25 cellular contexts compared by ENCODE assay signal in the genomic region with DNA sequence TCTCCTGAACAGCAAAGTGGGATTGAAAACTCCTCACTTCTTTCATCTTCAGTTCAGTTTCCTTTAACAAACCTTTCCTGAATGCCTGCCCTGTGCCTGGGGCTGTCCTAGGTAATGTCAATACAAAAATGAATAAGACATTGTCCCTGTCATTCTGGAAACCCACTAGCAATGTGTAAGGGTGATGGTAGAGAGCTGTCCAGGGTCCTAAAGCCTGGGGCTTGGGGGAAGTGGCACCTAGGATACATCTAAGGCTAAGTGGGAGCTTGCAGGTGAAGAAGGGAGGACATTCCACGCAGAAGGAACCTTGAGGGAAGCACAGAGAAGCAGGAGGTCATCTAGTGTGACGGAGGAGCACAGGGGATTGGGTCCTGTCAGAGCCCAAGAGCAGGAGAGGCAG.
DNase-seq lines count a peak whose midpoint lies in the region; ATAC-seq and TF ChIP-seq lines count a peak whose summit lies in the region.
"Had no signal": no experiment of that assay in that cellular context is flagged by ENCODE, and none has a peak within 500 bp of the region (broad histone marks: within the 10 kb centered on the region; RNA-seq: fewer than 3 reads in every experiment).

No MANE protein-coding gene starts in this region.

- no peak overlapping the region for H3K14ac ChIP-seq in neuronal stem cell (ENCODE audit: low read length)

- intact Hi-C loops in sciatic nerve (cut with DNase I): no loop called here

- no peaks in the 10 kb centered on the region for H3K36me3 ChIP-seq in endodermal cell (ENCODE audit: control insufficient read depth, insufficient read depth, low read length)
- H3K36me3 ChIP-seq in neuronal stem cell (replicated peaks in 1 of 2; ENCODE audit: control insufficient read depth in 2 of 2, insufficient read depth in 2 of 2, low read length in 2 of 2): no peaks in the 10 kb centered on the region
- H3K36me3 ChIP-seq: gastrocnemius medialis, left lung, right atrium auricular region, thyroid gland, WERI-Rb-1 had no signal

- H3K4me1 ChIP-seq in endodermal cell (ENCODE audit: control insufficient read depth, insufficient read depth, low read length) (no peaks in the 10 kb centered on the region), neuronal stem cell (ENCODE audit: control insufficient read depth in 2 of 2, insufficient read depth in 1 of 2, low read depth in 1 of 2, low read length in 2 of 2) (peaks cover 0 to 3% of the 10 kb centered on the region in 2 donors)
- H3K4me1 ChIP-seq: gastrocnemius medialis, left lung, right atrium auricular region, thyroid gland had no signal

- H2AK5ac ChIP-seq in neuronal stem cell (ENCODE audit: low read depth, low read length): no peak overlapping the region

- H3K9ac ChIP-seq in endodermal cell (ENCODE audit: extremely low read depth, low read length, poor library complexity, severe bottlenecking) (no peak overlapping the region), neuronal stem cell (ENCODE audit: low read depth, low read length, poor library complexity) (no peak overlapping the region)

- no peak overlapping the region for H2BK15ac ChIP-seq in neuronal stem cell (ENCODE audit: low read length)

- H4K8ac ChIP-seq in neuronal stem cell (ENCODE audit: low read depth, low read length): no peak overlapping the region

- H3K9me3 ChIP-seq in endodermal cell (ENCODE audit: control insufficient read depth, low read length) (no peaks in the 10 kb centered on the region), neuronal stem cell (replicated peaks in 1 of 2; ENCODE audit: control insufficient read depth in 2 of 2, insufficient read depth in 1 of 2, low read depth in 1 of 2, low read length in 2 of 2) (no peaks in the 10 kb centered on the region)
- H3K9me3 ChIP-seq: gastrocnemius medialis, mucosa of descending colon, right atrium auricular region, thyroid gland had no signal

- H2BK5ac ChIP-seq in neuronal stem cell (ENCODE audit: low read length): no peak overlapping the region

- H3K27me3 Mint-ChIP-seq in endodermal cell (ENCODE audit: insufficient read depth): no peaks in the 10 kb centered on the region
- H3K27me3 Mint-ChIP-seq: activated CD4-positive, alpha-beta memory T cell treated with anti-CD3 and anti-CD28 coated beads for 36 hours; activated T-cell treated with anti-CD3 and anti-CD28 coated beads, Interleukin-2, amount 50 U/mL, for 24 hours; stimulated activated naive B cell treated with anti-CD40 and anti-IgM and Interleukin-4, amounts not matched to agents 10 μg/mL and 1 μg/mL and 100 μg/mL, for 72 hours had no signal

- no peak overlapping the region for H3K27ac ChIP-seq in endodermal cell (ENCODE audit: low read depth, low read length)
- no peak overlapping the region for H3K27ac ChIP-seq in neuronal stem cell (replicated peaks; ENCODE audit: low read length)
- H3K27ac ChIP-seq: dorsolateral prefrontal cortex, gastrocnemius medialis, left lung, right atrium auricular region, thyroid gland, WERI-Rb-1 had no signal

- H2BK12ac ChIP-seq in neuronal stem cell (ENCODE audit: low read length): no peak overlapping the region

- 50 to 54% methylated on average over 2 of the region's 2 CpGs for WGBS in endodermal cell (ENCODE audit: insufficient coverage in 1 of 2, insufficient read length in 1 of 2), 2 experiments
- no CpG with 5 or more reads among the region's 2 CpGs for WGBS in neuronal stem cell (ENCODE audit: extremely low coverage in 2 of 2, insufficient read length in 2 of 2, insufficient replicate concordance in 1 of 2), 2 donors

- H3K27me3 ChIP-seq in endodermal cell (ENCODE audit: control insufficient read depth, insufficient read depth, low read length, poor library complexity, severe bottlenecking): peaks cover 6% of the 10 kb centered on the region
- H3K27me3 ChIP-seq in neuronal stem cell (ENCODE audit: control insufficient read depth in 3 of 3, insufficient read depth in 3 of 3, low read depth in 1 of 3, low read length in 3 of 3): no peaks in the 10 kb centered on the region
- H3K27me3 ChIP-seq: gastrocnemius medialis, left lung, right atrium auricular region, thyroid gland had no signal

- H3K36me3 Mint-ChIP-seq in endodermal cell (ENCODE audit: low read depth): no peaks in the 10 kb centered on the region
- H3K36me3 Mint-ChIP-seq: activated CD4-positive, alpha-beta memory T cell treated with anti-CD3 and anti-CD28 coated beads for 36 hours; stimulated activated naive B cell treated with anti-CD40 and anti-IgM and Interleukin-4, amounts not matched to agents 10 μg/mL and 1 μg/mL and 100 μg/mL, for 72 hours had no signal

- peak; percentile 9 for DNase-seq in ELR (ENCODE audit: low read depth)
- DNase-seq in NAMALWA (ENCODE audit: low spot score): peak; percentile 9
- peak; percentile 82 for DNase-seq in endodermal cell
- DNase-seq in neuronal stem cell (ENCODE audit: low spot score): peak; percentile 21
- DNase-seq in AG08396 (ENCODE audit: low spot score): no peak
- DNase-seq in NCI-H1092 treated with DMSO at 0.1 percent for 48 hours (lab: John Stamatoyannopoulos, UW): no peak
- DNase-seq in stimulated activated CD4-positive, alpha-beta T cell treated with anti-CD3 and anti-CD28 coated beads, Interleukin-2, amount 100 ng/mL, for 48 hours: no peak
- DNase-seq in sciatic nerve (ENCODE audit: low spot score): no peak
- DNase-seq: activated CD4-positive, alpha-beta memory T cell treated with anti-CD3 and anti-CD28 coated beads for 36 hours; activated naive CD4-positive, alpha-beta T cell treated with anti-CD3 and anti-CD28 coated beads for 36 hours; activated T-cell treated with anti-CD3 and anti-CD28 coated beads, Interleukin-2, amount 50 U/mL, for 24 hours; caudate nucleus; DMS79 treated with DMSO at 0.1 percent for 48 hours; dorsolateral prefrontal cortex; erythroblast; gastrocnemius medialis; left lung; mucosa of descending colon; NCI-H2029 treated with DMSO at 0.1 percent for 48 hours; NCI-H510A; SHP77; stimulated activated naive B cell treated with anti-CD40 and anti-IgM and Interleukin-4, amounts not matched to agents 10 μg/mL and 1 μg/mL and 100 μg/mL, for 72 hours; thyroid gland; WERI-Rb-1 had no signal

- no peak overlapping the region for H3K23ac ChIP-seq in neuronal stem cell (ENCODE audit: low read depth, low read length, poor library complexity)

- H3K27ac Mint-ChIP-seq in endodermal cell: no peak overlapping the region
- H3K27ac Mint-ChIP-seq: activated CD4-positive, alpha-beta memory T cell treated with anti-CD3 and anti-CD28 coated beads for 36 hours; activated naive CD4-positive, alpha-beta T cell treated with anti-CD3 and anti-CD28 coated beads for 36 hours; activated T-cell treated with anti-CD3 and anti-CD28 coated beads, Interleukin-2, amount 50 U/mL, for 24 hours; stimulated activated naive B cell treated with anti-CD40 and anti-IgM and Interleukin-4, amounts not matched to agents 10 μg/mL and 1 μg/mL and 100 μg/mL, for 72 hours had no signal

- no peak overlapping the region for H3K4me3 ChIP-seq in endodermal cell (ENCODE audit: low read length)
- no peak overlapping the region for H3K4me3 ChIP-seq in neuronal stem cell (ENCODE audit: low read length in 2 of 2)
- H3K4me3 ChIP-seq: dorsolateral prefrontal cortex, gastrocnemius medialis, left lung, mucosa of descending colon, right atrium auricular region, thyroid gland had no signal

- no peak for ATAC-seq in sciatic nerve
- ATAC-seq: gastrocnemius medialis; left lung; mucosa of descending colon; stimulated activated naive B cell treated with anti-CD40 and anti-IgM and Interleukin-4, amounts not matched to agents 10 μg/mL and 1 μg/mL and 100 μg/mL, for 72 hours had no signal

- no peaks in the 10 kb centered on the region for H3K79me1 ChIP-seq in neuronal stem cell (ENCODE audit: low read depth, low read length)

- H2BK120ac ChIP-seq in neuronal stem cell (ENCODE audit: low read depth, low read length): no peak overlapping the region

- no peak overlapping the region for H3K4ac ChIP-seq in neuronal stem cell (ENCODE audit: low read length)

- no peak overlapping the region for H3K4me3 Mint-ChIP-seq in endodermal cell
- H3K4me3 Mint-ChIP-seq: activated CD4-positive, alpha-beta memory T cell treated with anti-CD3 and anti-CD28 coated beads for 36 hours; activated naive CD4-positive, alpha-beta T cell treated with anti-CD3 and anti-CD28 coated beads for 36 hours; activated T-cell treated with anti-CD3 and anti-CD28 coated beads, Interleukin-2, amount 50 U/mL, for 24 hours; stimulated activated naive B cell treated with anti-CD40 and anti-IgM and Interleukin-4, amounts not matched to agents 10 μg/mL and 1 μg/mL and 100 μg/mL, for 72 hours had no signal

- no peaks in the 10 kb centered on the region for H3K4me1 Mint-ChIP-seq in endodermal cell
- H3K4me1 Mint-ChIP-seq: stimulated activated naive B cell treated with anti-CD40 and anti-IgM and Interleukin-4, amounts not matched to agents 10 μg/mL and 1 μg/mL and 100 μg/mL, for 72 hours had no signal

- no peak overlapping the region for H3K18ac ChIP-seq in neuronal stem cell (ENCODE audit: low read length)

- no peak overlapping the region for H2AFZ ChIP-seq in neuronal stem cell (ENCODE audit: low read length)

- H4K91ac ChIP-seq in neuronal stem cell (ENCODE audit: low read depth, low read length, poor library complexity): no peak overlapping the region

- no peak overlapping the region for H3K4me2 ChIP-seq in neuronal stem cell (ENCODE audit: insufficient read depth, low read length, poor library complexity, severe bottlenecking)

- TF ChIP-seq CTCF in endodermal cell (conservative IDR thresholded peaks at IDR 0.05): no peak

- H3K9me3 Mint-ChIP-seq in endodermal cell: no peaks in the 10 kb centered on the region
- H3K9me3 Mint-ChIP-seq: activated CD4-positive, alpha-beta memory T cell treated with anti-CD3 and anti-CD28 coated beads for 36 hours; activated naive CD4-positive, alpha-beta T cell treated with anti-CD3 and anti-CD28 coated beads for 36 hours; activated T-cell treated with anti-CD3 and anti-CD28 coated beads, Interleukin-2, amount 50 U/mL, for 24 hours; stimulated activated naive B cell treated with anti-CD40 and anti-IgM and Interleukin-4, amounts not matched to agents 10 μg/mL and 1 μg/mL and 100 μg/mL, for 72 hours had no signal

Comparison
In these comparisons a context has a peak if more than half of its experiments do, and no peak if none do; other contexts are left out.
1. DNase-seq: peak in ELR (single experiment), NAMALWA (single experiment), endodermal cell (single experiment) and neuronal stem cell (single experiment); none in AG08396 (single experiment), NCI-H1092 treated with DMSO at 0.1 percent for 48 hours (single experiment), stimulated activated CD4-positive, alpha-beta T cell treated with anti-CD3 and anti-CD28 coated beads, Interleukin-2, amount 100 ng/mL, for 48 hours (0 of 2) and sciatic nerve (single experiment).